In the genomic region with DNA sequence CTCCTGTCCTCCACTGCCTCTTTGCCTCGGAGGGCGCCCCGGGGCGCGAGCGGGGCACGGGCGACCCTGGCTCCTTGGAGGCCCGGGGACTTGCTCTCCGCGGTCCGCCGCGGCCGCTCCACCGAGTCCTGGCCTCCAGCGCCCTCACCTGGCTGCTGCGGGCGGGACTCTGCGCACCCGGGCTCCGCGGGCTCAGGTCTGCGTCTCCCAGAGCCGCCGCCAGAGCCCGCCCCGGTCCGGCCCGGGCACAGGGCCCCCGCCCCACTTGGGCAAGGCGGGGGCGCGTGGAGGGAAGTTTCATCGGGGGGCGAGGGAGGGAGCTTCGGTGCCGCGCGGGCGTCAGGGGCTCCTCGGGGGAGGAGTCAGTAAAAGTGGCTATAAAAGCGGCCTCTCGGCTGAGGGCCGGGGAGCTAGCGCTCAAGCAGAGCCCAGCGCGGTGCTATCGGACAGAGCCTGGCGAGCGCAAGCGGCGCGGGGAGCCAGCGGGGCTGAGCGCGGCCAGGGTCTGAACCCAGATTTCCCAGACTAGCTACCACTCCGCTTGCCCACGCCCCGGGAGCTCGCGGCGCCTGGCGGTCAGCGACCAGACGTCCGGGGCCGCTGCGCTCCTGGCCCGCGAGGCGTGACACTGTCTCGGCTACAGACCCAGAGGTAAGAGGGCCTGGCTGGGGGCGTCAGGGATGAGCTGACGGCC, we compare ENCODE assay signal across 1 cellular context.
TF ChIP-seq lines count a peak whose summit lies in the region.

A gene with protein sequence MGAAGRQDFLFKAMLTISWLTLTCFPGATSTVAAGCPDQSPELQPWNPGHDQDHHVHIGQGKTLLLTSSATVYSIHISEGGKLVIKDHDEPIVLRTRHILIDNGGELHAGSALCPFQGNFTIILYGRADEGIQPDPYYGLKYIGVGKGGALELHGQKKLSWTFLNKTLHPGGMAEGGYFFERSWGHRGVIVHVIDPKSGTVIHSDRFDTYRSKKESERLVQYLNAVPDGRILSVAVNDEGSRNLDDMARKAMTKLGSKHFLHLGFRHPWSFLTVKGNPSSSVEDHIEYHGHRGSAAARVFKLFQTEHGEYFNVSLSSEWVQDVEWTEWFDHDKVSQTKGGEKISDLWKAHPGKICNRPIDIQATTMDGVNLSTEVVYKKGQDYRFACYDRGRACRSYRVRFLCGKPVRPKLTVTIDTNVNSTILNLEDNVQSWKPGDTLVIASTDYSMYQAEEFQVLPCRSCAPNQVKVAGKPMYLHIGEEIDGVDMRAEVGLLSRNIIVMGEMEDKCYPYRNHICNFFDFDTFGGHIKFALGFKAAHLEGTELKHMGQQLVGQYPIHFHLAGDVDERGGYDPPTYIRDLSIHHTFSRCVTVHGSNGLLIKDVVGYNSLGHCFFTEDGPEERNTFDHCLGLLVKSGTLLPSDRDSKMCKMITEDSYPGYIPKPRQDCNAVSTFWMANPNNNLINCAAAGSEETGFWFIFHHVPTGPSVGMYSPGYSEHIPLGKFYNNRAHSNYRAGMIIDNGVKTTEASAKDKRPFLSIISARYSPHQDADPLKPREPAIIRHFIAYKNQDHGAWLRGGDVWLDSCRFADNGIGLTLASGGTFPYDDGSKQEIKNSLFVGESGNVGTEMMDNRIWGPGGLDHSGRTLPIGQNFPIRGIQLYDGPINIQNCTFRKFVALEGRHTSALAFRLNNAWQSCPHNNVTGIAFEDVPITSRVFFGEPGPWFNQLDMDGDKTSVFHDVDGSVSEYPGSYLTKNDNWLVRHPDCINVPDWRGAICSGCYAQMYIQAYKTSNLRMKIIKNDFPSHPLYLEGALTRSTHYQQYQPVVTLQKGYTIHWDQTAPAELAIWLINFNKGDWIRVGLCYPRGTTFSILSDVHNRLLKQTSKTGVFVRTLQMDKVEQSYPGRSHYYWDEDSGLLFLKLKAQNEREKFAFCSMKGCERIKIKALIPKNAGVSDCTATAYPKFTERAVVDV (N-terminal part only) (plus strand): TSS at position 407 of the 694 bp plus-strand sequence. CDS start 94,510 bp downstream, outside the sequence.

TF ChIP-seq in GM23338, 12 proteins besides CTCF, POLR2A, EP300 and RAD21:
- TF ChIP-seq ZNF331 (CRISPR knock-in tag; IDR thresholded peaks at IDR 0.05; ENCODE audit: low read depth) (no peak), EZH2 (IDR thresholded peaks at IDR 0.05; ENCODE audit: low read depth, unreplicated experiment) (no peak), ZNF114 (CRISPR knock-in tag; IDR thresholded peaks at IDR 0.05) (no peak), POLR2AphosphoS5 (IDR thresholded peaks at IDR 0.05; ENCODE audit: low read depth) (no peak), STAT1 (IDR thresholded peaks at IDR 0.05; ENCODE audit: unreplicated experiment) (no peak), JUNB (IDR thresholded peaks at IDR 0.05; ENCODE audit: unreplicated experiment) (no peak), NANOG (IDR thresholded peaks at IDR 0.05; ENCODE audit: borderline replicate concordance) (no peak), EZH2phosphoT487 (IDR thresholded peaks at IDR 0.05; ENCODE audit: unreplicated experiment) (no peak)
- TF ChIP-seq, protein P1, sequence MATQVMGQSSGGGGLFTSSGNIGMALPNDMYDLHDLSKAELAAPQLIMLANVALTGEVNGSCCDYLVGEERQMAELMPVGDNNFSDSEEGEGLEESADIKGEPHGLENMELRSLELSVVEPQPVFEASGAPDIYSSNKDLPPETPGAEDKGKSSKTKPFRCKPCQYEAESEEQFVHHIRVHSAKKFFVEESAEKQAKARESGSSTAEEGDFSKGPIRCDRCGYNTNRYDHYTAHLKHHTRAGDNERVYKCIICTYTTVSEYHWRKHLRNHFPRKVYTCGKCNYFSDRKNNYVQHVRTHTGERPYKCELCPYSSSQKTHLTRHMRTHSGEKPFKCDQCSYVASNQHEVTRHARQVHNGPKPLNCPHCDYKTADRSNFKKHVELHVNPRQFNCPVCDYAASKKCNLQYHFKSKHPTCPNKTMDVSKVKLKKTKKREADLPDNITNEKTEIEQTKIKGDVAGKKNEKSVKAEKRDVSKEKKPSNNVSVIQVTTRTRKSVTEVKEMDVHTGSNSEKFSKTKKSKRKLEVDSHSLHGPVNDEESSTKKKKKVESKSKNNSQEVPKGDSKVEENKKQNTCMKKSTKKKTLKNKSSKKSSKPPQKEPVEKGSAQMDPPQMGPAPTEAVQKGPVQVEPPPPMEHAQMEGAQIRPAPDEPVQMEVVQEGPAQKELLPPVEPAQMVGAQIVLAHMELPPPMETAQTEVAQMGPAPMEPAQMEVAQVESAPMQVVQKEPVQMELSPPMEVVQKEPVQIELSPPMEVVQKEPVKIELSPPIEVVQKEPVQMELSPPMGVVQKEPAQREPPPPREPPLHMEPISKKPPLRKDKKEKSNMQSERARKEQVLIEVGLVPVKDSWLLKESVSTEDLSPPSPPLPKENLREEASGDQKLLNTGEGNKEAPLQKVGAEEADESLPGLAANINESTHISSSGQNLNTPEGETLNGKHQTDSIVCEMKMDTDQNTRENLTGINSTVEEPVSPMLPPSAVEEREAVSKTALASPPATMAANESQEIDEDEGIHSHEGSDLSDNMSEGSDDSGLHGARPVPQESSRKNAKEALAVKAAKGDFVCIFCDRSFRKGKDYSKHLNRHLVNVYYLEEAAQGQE (IDR thresholded peaks at IDR 0.05; ENCODE audit: unreplicated experiment), result no peak
- TF ChIP-seq, protein P2, sequence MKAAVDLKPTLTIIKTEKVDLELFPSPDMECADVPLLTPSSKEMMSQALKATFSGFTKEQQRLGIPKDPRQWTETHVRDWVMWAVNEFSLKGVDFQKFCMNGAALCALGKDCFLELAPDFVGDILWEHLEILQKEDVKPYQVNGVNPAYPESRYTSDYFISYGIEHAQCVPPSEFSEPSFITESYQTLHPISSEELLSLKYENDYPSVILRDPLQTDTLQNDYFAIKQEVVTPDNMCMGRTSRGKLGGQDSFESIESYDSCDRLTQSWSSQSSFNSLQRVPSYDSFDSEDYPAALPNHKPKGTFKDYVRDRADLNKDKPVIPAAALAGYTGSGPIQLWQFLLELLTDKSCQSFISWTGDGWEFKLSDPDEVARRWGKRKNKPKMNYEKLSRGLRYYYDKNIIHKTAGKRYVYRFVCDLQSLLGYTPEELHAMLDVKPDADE (IDR thresholded peaks at IDR 0.05), result no peak
- TF ChIP-seq, protein P3, sequence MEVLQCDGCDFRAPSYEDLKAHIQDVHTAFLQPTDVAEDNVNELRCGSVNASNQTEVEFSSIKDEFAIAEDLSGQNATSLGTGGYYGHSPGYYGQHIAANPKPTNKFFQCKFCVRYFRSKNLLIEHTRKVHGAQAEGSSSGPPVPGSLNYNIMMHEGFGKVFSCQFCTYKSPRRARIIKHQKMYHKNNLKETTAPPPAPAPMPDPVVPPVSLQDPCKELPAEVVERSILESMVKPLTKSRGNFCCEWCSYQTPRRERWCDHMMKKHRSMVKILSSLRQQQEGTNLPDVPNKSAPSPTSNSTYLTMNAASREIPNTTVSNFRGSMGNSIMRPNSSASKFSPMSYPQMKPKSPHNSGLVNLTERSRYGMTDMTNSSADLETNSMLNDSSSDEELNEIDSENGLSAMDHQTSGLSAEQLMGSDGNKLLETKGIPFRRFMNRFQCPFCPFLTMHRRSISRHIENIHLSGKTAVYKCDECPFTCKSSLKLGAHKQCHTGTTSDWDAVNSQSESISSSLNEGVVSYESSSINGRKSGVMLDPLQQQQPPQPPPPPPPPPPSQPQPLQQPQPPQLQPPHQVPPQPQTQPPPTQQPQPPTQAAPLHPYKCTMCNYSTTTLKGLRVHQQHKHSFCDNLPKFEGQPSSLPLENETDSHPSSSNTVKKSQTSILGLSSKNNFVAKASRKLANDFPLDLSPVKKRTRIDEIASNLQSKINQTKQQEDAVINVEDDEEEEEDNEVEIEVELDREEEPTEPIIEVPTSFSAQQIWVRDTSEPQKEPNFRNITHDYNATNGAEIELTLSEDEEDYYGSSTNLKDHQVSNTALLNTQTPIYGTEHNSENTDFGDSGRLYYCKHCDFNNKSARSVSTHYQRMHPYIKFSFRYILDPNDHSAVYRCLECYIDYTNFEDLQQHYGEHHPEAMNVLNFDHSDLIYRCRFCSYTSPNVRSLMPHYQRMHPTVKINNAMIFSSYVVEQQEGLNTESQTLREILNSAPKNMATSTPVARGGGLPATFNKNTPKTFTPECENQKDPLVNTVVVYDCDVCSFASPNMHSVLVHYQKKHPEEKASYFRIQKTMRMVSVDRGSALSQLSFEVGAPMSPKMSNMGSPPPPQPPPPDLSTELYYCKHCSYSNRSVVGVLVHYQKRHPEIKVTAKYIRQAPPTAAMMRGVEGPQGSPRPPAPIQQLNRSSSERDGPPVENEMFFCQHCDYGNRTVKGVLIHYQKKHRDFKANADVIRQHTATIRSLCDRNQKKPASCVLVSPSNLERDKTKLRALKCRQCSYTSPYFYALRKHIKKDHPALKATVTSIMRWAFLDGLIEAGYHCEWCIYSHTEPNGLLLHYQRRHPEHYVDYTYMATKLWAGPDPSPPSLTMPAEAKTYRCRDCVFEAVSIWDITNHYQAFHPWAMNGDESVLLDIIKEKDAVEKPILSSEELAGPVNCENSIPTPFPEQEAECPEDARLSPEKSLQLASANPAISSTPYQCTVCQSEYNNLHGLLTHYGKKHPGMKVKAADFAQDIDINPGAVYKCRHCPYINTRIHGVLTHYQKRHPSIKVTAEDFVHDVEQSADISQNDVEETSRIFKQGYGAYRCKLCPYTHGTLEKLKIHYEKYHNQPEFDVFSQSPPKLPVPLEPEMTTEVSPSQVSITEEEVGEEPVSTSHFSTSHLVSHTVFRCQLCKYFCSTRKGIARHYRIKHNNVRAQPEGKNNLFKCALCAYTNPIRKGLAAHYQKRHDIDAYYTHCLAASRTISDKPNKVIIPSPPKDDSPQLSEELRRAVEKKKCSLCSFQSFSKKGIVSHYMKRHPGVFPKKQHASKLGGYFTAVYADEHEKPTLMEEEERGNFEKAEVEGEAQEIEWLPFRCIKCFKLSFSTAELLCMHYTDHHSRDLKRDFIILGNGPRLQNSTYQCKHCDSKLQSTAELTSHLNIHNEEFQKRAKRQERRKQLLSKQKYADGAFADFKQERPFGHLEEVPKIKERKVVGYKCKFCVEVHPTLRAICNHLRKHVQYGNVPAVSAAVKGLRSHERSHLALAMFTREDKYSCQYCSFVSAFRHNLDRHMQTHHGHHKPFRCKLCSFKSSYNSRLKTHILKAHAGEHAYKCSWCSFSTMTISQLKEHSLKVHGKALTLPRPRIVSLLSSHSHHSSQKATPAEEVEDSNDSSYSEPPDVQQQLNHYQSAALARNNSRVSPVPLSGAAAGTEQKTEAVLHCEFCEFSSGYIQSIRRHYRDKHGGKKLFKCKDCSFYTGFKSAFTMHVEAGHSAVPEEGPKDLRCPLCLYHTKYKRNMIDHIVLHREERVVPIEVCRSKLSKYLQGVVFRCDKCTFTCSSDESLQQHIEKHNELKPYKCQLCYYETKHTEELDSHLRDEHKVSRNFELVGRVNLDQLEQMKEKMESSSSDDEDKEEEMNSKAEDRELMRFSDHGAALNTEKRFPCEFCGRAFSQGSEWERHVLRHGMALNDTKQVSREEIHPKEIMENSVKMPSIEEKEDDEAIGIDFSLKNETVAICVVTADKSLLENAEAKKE (CRISPR knock-in tag; IDR thresholded peaks at IDR 0.05), result no peak
